ENCODE assay signal across 15 cellular contexts in genomic region chr1:194870860-194871259, GRCh38.
"Had no signal": no experiment of that assay in that cellular context is flagged by ENCODE, and none has a peak within 500 bp of the region (broad histone marks: within the 10 kb centered on the region; RNA-seq: fewer than 3 reads in every experiment).

No MANE protein-coding gene starts in this region.

- H3K36me3 ChIP-seq: left ventricle myocardium inferior had no signal

- DNase-seq: activated CD4-positive, alpha-beta T cell treated with anti-CD3 and anti-CD28 coated beads, Interleukin-2, amount 50 U/mL, for 48 hours; activated CD8-positive, alpha-beta memory T cell treated with anti-CD3 and anti-CD28 coated beads, Interleukin-2, amount 10 ng/mL, durations not matched to agents 7 days and 5 days; activated effector memory CD4-positive, alpha-beta T cell treated with anti-CD3 and anti-CD28 coated beads, Interleukin-2, amount 50 U/mL, for 16 hours; activated T-cell treated with anti-CD3 and anti-CD28 coated beads, Interleukin-2, amount 50 U/mL, for 24 hours; amygdala; cortex of kidney; effector CD8-positive, alpha-beta T cell; kidney; left ventricle myocardium inferior; nephron progenitor cell; stimulated activated CD4-positive, alpha-beta T cell treated with anti-CD3 and anti-CD28 coated beads, Interleukin-2, amount 100 ng/mL, for 24 hours; stimulated activated naive B cell treated with anti-CD40 and anti-IgM and Interleukin-4, amounts not matched to agents 10 μg/mL and 1 μg/mL and 100 μg/mL, for 72 hours had no signal

- ATAC-seq: activated CD4-positive, CD25-positive, alpha-beta regulatory T cell treated with anti-CD3 and anti-CD28 coated beads, Interleukin-2, amount 50 U/mL, for 24 hours; activated CD8-positive, alpha-beta memory T cell treated with anti-CD3 and anti-CD28 coated beads, Interleukin-2, amount 10 ng/mL, durations not matched to agents 7 days and 5 days; activated naive CD4-positive, alpha-beta T cell treated with anti-CD3 and anti-CD28 coated beads, Interleukin-2, amount 50 U/mL, for 72 hours; sciatic nerve had no signal

- H3K27ac ChIP-seq: left ventricle myocardium inferior had no signal

- FAIRE-seq: kidney had no signal

- H3K4me1 ChIP-seq: left ventricle myocardium inferior had no signal

- H3K4me3 ChIP-seq: left ventricle myocardium inferior had no signal
